In genomic region chr3:12662593-12663310, GRCh38 we compare ENCODE assay signal across 8 cellular contexts. TPM values are rescaled to one million over a fixed set of nuclear protein-coding genes. Genes with fewer than 3 reads are reported as not detected.
A peak's percentile ranks its signal among the peaks of the same experiment; 100 is the strongest.
DNase-seq lines count a peak whose midpoint lies in the region; ATAC-seq and TF ChIP-seq lines count a peak whose summit lies in the region.

No MANE protein-coding gene starts in this region.

- no peak for ATAC-seq in HG03521 (IDR thresholded peaks at IDR 0.05; ENCODE audit: unreplicated experiment)
- no peak for ATAC-seq in GM21367 (IDR thresholded peaks at IDR 0.05; ENCODE audit: unreplicated experiment)

- POLR2A ChIA-PET in PC-9 (lab: Charles Lee; ENCODE audit: unreplicated experiment): interaction anchor here (0.7 to 0.9 kb wide), 3 partner anchors 17 to 114 kb away, joined by 3 to 16 read pairs (median 7); no protein-coding TSS in a partner anchor

- H3K36me3 ChIP-seq in PC-9 (ENCODE audit: low read depth) (no peaks in the 10 kb centered on the region), cardiac muscle cell (no peaks in the 10 kb centered on the region)

- H2AFZ ChIP-seq in PC-9: peak overlapping the region; percentile 85

- peak overlapping the region; percentile 94 for H3K4me3 Mint-ChIP-seq in activated naive CD4-positive, alpha-beta T cell treated with anti-CD3 and anti-CD28 coated beads, Interleukin-2, amount 50 U/mL, for 24 hours

- H3K4me1 ChIP-seq in PC-9 (replicated peaks; ENCODE audit: insufficient read depth): peaks cover 46% of the 10 kb centered on the region
- peaks cover 25% of the 10 kb centered on the region for H3K4me1 ChIP-seq in cardiac muscle cell (ENCODE audit: low read depth)

- H3K9me3 Mint-ChIP-seq in activated naive CD4-positive, alpha-beta T cell treated with anti-CD3 and anti-CD28 coated beads, Interleukin-2, amount 50 U/mL, for 24 hours: no peaks in the 10 kb centered on the region

- H3K36me3 Mint-ChIP-seq in activated naive CD4-positive, alpha-beta T cell treated with anti-CD3 and anti-CD28 coated beads, Interleukin-2, amount 50 U/mL, for 24 hours: peaks cover 6% of the 10 kb centered on the region

- no peaks in the 10 kb centered on the region for H3K27me3 ChIP-seq in PC-9 (ENCODE audit: insufficient read depth, low read depth)
- no peaks in the 10 kb centered on the region for H3K27me3 ChIP-seq in cardiac muscle cell

- H3K27ac ChIP-seq in PC-9 (peak overlapping the region; percentile 89), cardiac muscle cell (peak overlapping the region; percentile 100)

- H3K27me3 Mint-ChIP-seq in activated naive CD4-positive, alpha-beta T cell treated with anti-CD3 and anti-CD28 coated beads, Interleukin-2, amount 50 U/mL, for 24 hours: no peaks in the 10 kb centered on the region

- H4K20me1 ChIP-seq in PC-9 (ENCODE audit: insufficient read depth): peaks cover 29% of the 10 kb centered on the region

- H3K4me2 ChIP-seq in PC-9: peak overlapping the region; percentile 83

- peaks cover 61% of the 10 kb centered on the region for H3K79me2 ChIP-seq in PC-9 (ENCODE audit: low read depth)

- H3K9me3 ChIP-seq in PC-9 (ENCODE audit: insufficient read depth, low read depth): no peaks in the 10 kb centered on the region
- H3K9me3 ChIP-seq in cardiac muscle cell (ENCODE audit: low read depth): no peaks in the 10 kb centered on the region

- no peaks in the 10 kb centered on the region for H3K9me2 ChIP-seq in PC-9 (ENCODE audit: insufficient read depth)

- H3F3A ChIP-seq in PC-9 (ENCODE audit: insufficient read depth, low read depth): peaks cover 13% of the 10 kb centered on the region

- peaks cover 46% of the 10 kb centered on the region for H3K4me1 Mint-ChIP-seq in activated naive CD4-positive, alpha-beta T cell treated with anti-CD3 and anti-CD28 coated beads, Interleukin-2, amount 50 U/mL, for 24 hours

- CTCF ChIA-PET in PC-9 (lab: Charles Lee): no interaction called here

- H3K4me3 ChIP-seq in PC-9 (peak overlapping the region; percentile 84), cardiac muscle cell (peak overlapping the region; percentile 99)

- intact Hi-C loops in PC-9 (cut with micrococcal nuclease; ENCODE audit: unreplicated experiment): loop anchor here (5.0 kb wide), 2 partner anchors 45 to 90 kb away; no protein-coding TSS in a partner anchor

- BruUV-seq in PC-9 (replicated peaks; lab: Mats Ljungman, UMichigan): TSS peak; percentile 58

- TF ChIP-seq CTCF in PC-9 (conservative IDR thresholded peaks at IDR 0.05) (no peak), cardiac muscle cell (IDR thresholded peaks at IDR 0.05; ENCODE audit: low read depth, low read length) (no peak)

- DNase-seq in NOMO-1 treated with DMSO at 0.1 percent for 48 hours (lab: John Stamatoyannopoulos, UW; ENCODE audit: unreplicated experiment) (peak; percentile 32), NOMO-1 treated with dmso at 0.1 percent for 144 hours (lab: John Stamatoyannopoulos, UW; ENCODE audit: unreplicated experiment) (no peak), PC-9 (peak in 1 of 2 experiments; percentile 15), cardiac muscle cell (ENCODE audit: low read depth in 1 of 2, low spot score in 1 of 2) (peak; percentile 36 to 66), pons (ENCODE audit: low spot score) (peak; percentile 43)

- peak overlapping the region; percentile 95 for H3K27ac Mint-ChIP-seq in activated naive CD4-positive, alpha-beta T cell treated with anti-CD3 and anti-CD28 coated beads, Interleukin-2, amount 50 U/mL, for 24 hours

RNA-seq across cellular contexts. Expression of gene RAF1, which starts 1.2 kb away (rescaled TPM):
- total RNA-seq in PC-9 (2021) (65.3 and 72.4 TPM in 2 replicates), cardiac muscle cell (104 and 153 TPM in 2 replicates)
- polyA plus RNA-seq in cardiac muscle cell: 82.8 and 97.0 TPM in 2 replicates
